ENCODE assay signal across 27 cellular contexts in the genomic region with DNA sequence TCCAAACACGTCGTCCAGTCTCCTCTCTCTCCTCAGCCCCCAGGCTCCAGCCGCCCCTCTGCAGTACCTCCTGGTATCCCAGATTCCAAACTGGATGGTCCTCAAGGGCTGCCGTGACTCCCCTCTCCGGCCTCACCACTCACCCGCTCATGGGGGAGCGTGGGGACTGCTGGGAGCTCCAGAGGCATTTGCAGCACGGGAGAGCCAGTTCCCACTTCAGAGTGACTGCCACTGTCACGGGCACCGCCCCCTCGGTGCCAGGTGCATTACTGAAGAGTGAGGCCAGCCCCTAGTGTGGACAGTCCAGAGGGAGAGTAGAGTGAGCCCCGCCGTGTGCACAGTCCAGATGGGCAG.
DNase-seq lines count a peak whose midpoint lies in the region; ATAC-seq, FAIRE-seq and TF ChIP-seq lines count a peak whose summit lies in the region.
"Had no signal": no experiment of that assay in that cellular context is flagged by ENCODE, and none has a peak within 500 bp of the region (broad histone marks: within the 10 kb centered on the region; RNA-seq: fewer than 3 reads in every experiment).

No MANE protein-coding gene starts in this region.

- H2BK5ac ChIP-seq in H1 (ENCODE audit: low read depth, low read length), result no peak overlapping the region
- H2BK5ac ChIP-seq in neuronal stem cell (ENCODE audit: low read length), result no peak overlapping the region

- H3K23me2 ChIP-seq in H1 (ENCODE audit: low read depth, low read length), result peaks cover 19% of the 10 kb centered on the region

- no peak overlapping the region for H2BK12ac ChIP-seq in H1 (ENCODE audit: low read depth, low read length)
- H2BK12ac ChIP-seq in neuronal stem cell (ENCODE audit: low read length), result no peak overlapping the region

- no peak overlapping the region for H3K18ac ChIP-seq in H1 (ENCODE audit: extremely low read depth, low read length)
- peak overlapping the region; percentile 84 for H3K18ac ChIP-seq in neuronal stem cell (ENCODE audit: low read length)

- H4K8ac ChIP-seq in H1 (ENCODE audit: extremely low read depth, insufficient read depth, low read length) (peak overlapping the region; percentile 16; the same call in 1 of the 2 replicates), neuronal stem cell (ENCODE audit: low read depth, low read length) (no peak overlapping the region)

- CTCF ChIA-PET in H1 (lab: Charles Lee; ENCODE audit: partially characterized antibody), result interaction anchor here (0.8 to 1.0 kb wide), 2 partner anchors 14 to 118 kb away, joined by 3 read pairs; no protein-coding TSS in a partner anchor

- H3K23ac ChIP-seq in H1 (ENCODE audit: insufficient read length), result no peak overlapping the region
- H3K23ac ChIP-seq in neuronal stem cell (ENCODE audit: low read depth, low read length, poor library complexity), result no peak overlapping the region

- peak; percentile 13 for ATAC-seq in stimulated activated naive CD8-positive, alpha-beta T cell treated with anti-CD3 and anti-CD28 coated beads, Interleukin-15, amount 100 ng/mL, for 72 hours
- ATAC-seq in stimulated activated naive CD8-positive, alpha-beta T cell treated with anti-CD3 and anti-CD28 coated beads, Interleukin-15, Interleukin-2, amounts not matched to agents 100 U/mL and 50 U/mL, for 24 hours, result no peak
- ATAC-seq: A549; CD8-positive, alpha-beta T cell; GM12878 had no signal

- H3K4me1 ChIP-seq in H1 (replicated peaks in 1 of 4; ENCODE audit: control insufficient read depth in 3 of 4, insufficient read depth in 4 of 4, low read length in 3 of 4) (no peaks in the 10 kb centered on the region; a peak in 1 of 7 replicates), neuronal stem cell (ENCODE audit: control insufficient read depth in 2 of 2, insufficient read depth in 1 of 2, low read depth in 1 of 2, low read length in 2 of 2) (peaks cover 0 to 16% of the 10 kb centered on the region in 2 donors)
- H3K4me1 ChIP-seq: A549, HAP-1 had no signal

- FAIRE-seq in H1 (lab: Jason Lieb, UNC), result no peak
- no peak for FAIRE-seq in frontal cortex (lab: Jason Lieb, UNC)
- FAIRE-seq: A549, GM12878 had no signal

- peaks cover 0 to 5% of the 10 kb centered on the region in 2 experiments; a peak in 1 of 4 replicates for H3K9me3 ChIP-seq in H1 (ENCODE audit: insufficient read depth in 2 of 2, low read depth in 1 of 2, low read length in 1 of 2)
- peaks cover 0 to 10% of the 10 kb centered on the region in 2 donors for H3K9me3 ChIP-seq in neuronal stem cell (replicated peaks in 1 of 2; ENCODE audit: control insufficient read depth in 2 of 2, insufficient read depth in 1 of 2, low read depth in 1 of 2, low read length in 2 of 2)
- H3K9me3 ChIP-seq: A549, HAP-1 had no signal

- peaks cover 19% of the 10 kb centered on the region for H3K4me1 Mint-ChIP-seq in stimulated activated naive CD8-positive, alpha-beta T cell treated with anti-CD3 and anti-CD28 coated beads, Interleukin-15, amount 100 ng/mL, for 72 hours

- H4K91ac ChIP-seq in H1 (replicated peaks; ENCODE audit: insufficient read length, low read length) (no peak overlapping the region), neuronal stem cell (ENCODE audit: low read depth, low read length, poor library complexity) (no peak overlapping the region)

- H2BK20ac ChIP-seq in H1 (ENCODE audit: low read length), result no peak overlapping the region

- H2AK5ac ChIP-seq in H1 (ENCODE audit: low read depth, low read length), result no peak overlapping the region
- peak overlapping the region; percentile 57 for H2AK5ac ChIP-seq in neuronal stem cell (ENCODE audit: low read depth, low read length)

- POLR2A ChIA-PET in H1 (lab: Charles Lee; ENCODE audit: partially characterized antibody), result no interaction called here

- no peak overlapping the region for H3K4me3 Mint-ChIP-seq in stimulated activated naive CD8-positive, alpha-beta T cell treated with anti-CD3 and anti-CD28 coated beads, Interleukin-15, amount 100 ng/mL, for 72 hours
- H3K4me3 Mint-ChIP-seq: CD8-positive, alpha-beta T cell; IgD-negative memory B cell had no signal

- no peaks in the 10 kb centered on the region for H3K27me3 Mint-ChIP-seq in stimulated activated naive CD8-positive, alpha-beta T cell treated with anti-CD3 and anti-CD28 coated beads, Interleukin-15, amount 100 ng/mL, for 72 hours
- H3K27me3 Mint-ChIP-seq: IgD-negative memory B cell had no signal

- H3K4ac ChIP-seq in H1 (replicated peaks; ENCODE audit: insufficient read length, low read depth, low read length), result no peak overlapping the region
- no peak overlapping the region for H3K4ac ChIP-seq in neuronal stem cell (ENCODE audit: low read length)

- no peak overlapping the region for H2BK15ac ChIP-seq in H1 (ENCODE audit: low read length)
- H2BK15ac ChIP-seq in neuronal stem cell (ENCODE audit: low read length), result no peak overlapping the region

- H3K9ac ChIP-seq in H1 (replicated peaks in 1 of 4; ENCODE audit: extremely low read depth in 1 of 4, low read depth in 3 of 4, low read length in 3 of 4) (no peak overlapping the region), neuronal stem cell (ENCODE audit: low read depth, low read length, poor library complexity) (no peak overlapping the region)
- H3K9ac ChIP-seq: GM23248, KMS-11 had no signal

- H2BK120ac ChIP-seq in H1 (replicated peaks; ENCODE audit: low read depth, low read length), result no peak overlapping the region
- no peak overlapping the region for H2BK120ac ChIP-seq in neuronal stem cell (ENCODE audit: low read depth, low read length)

- H3K27ac ChIP-seq in H1 (ENCODE audit: low read depth, low read length), result no peak overlapping the region
- no peak overlapping the region for H3K27ac ChIP-seq in neuronal stem cell (replicated peaks; ENCODE audit: low read length)
- H3K27ac ChIP-seq: A549, C4-2B, GM23248, HL-60, KMS-11, SK-N-MC had no signal

- WGBS in H1 (ENCODE audit: extremely low coverage in 1 of 2, insufficient coverage in 1 of 2, insufficient read length in 1 of 2, insufficient replicate concordance in 2 of 2, low coverage in 1 of 2, low lambda C conversion rate in 2 of 2, missing lambda C conversion rate in 1 of 2), 2 experiments, result 88% methylated on average over 13 of the region's 13 CpGs; no CpG with 5 or more reads in 1 of the 2 experiments
- WGBS in neuronal stem cell (ENCODE audit: extremely low coverage in 2 of 2, insufficient read length in 2 of 2, insufficient replicate concordance in 1 of 2), 2 donors, result no CpG with 5 or more reads among the region's 13 CpGs

- H3K36me3 ChIP-seq in H1 (ENCODE audit: control insufficient read depth in 2 of 4, insufficient read depth in 4 of 4, low read length in 3 of 4) (no peaks in the 10 kb centered on the region; a peak in 1 of 8 replicates), neuronal stem cell (replicated peaks in 1 of 2; ENCODE audit: control insufficient read depth in 2 of 2, insufficient read depth in 2 of 2, low read length in 2 of 2) (peaks cover 0 to 1% of the 10 kb centered on the region in 2 donors)
- H3K36me3 ChIP-seq: HAP-1 had no signal

- H3K4me3 ChIP-seq in H1 (ENCODE audit: extremely low read depth in 1 of 4, insufficient read depth in 2 of 4, low read depth in 3 of 4, low read length in 4 of 4) (no peak overlapping the region), neuronal stem cell (ENCODE audit: low read length in 2 of 2) (no peak overlapping the region)
- H3K4me3 ChIP-seq: A549, GM12878, GM23248, HAP-1, SK-N-MC had no signal

- peaks cover 12 to 13% of the 10 kb centered on the region in 2 donors for H3K9me3 Mint-ChIP-seq in stimulated activated naive CD8-positive, alpha-beta T cell treated with anti-CD3 and anti-CD28 coated beads, Interleukin-15, amount 100 ng/mL, for 72 hours
- H3K9me3 Mint-ChIP-seq: CD8-positive, alpha-beta T cell had no signal

- H3K79me1 ChIP-seq in H1 (ENCODE audit: low read depth, low read length) (0 out of 2 replicates have a peak, but pooled peaks cover 3% of the 10 kb centered on the region), neuronal stem cell (ENCODE audit: low read depth, low read length) (peaks cover 2% of the 10 kb centered on the region)

- H4K20me1 ChIP-seq in H1 (replicated peaks in 1 of 2; ENCODE audit: control insufficient read depth in 1 of 2, insufficient read depth in 2 of 2, low read length in 2 of 2), result peaks cover 0 to 14% of the 10 kb centered on the region in 2 experiments

- TF ChIP-seq CTCF in H1 (IDR thresholded peaks at IDR 0.05; ENCODE audit: control extremely low read depth in 1 of 3, insufficient read depth in 1 of 3, low read depth in 1 of 3, low read length in 3 of 3), result no peak

- no peak overlapping the region for H3K4me2 ChIP-seq in H1 (ENCODE audit: insufficient read depth in 1 of 2, low read depth in 2 of 2, low read length in 2 of 2)
- no peak overlapping the region for H3K4me2 ChIP-seq in neuronal stem cell (ENCODE audit: insufficient read depth, low read length, poor library complexity, severe bottlenecking)
- H3K4me2 ChIP-seq: A549, KMS-11 had no signal

- no peaks in the 10 kb centered on the region for H3K27me3 ChIP-seq in H1 (replicated peaks in 1 of 4; ENCODE audit: control insufficient read depth in 3 of 4, extremely low read depth in 1 of 4, insufficient read depth in 3 of 4, low read length in 3 of 4)
- peaks cover 0 to 2% (median 0%) of the 10 kb centered on the region in 3 experiments for H3K27me3 ChIP-seq in neuronal stem cell (ENCODE audit: control insufficient read depth in 3 of 3, insufficient read depth in 3 of 3, low read depth in 1 of 3, low read length in 3 of 3)

- H2AFZ ChIP-seq in H1 (ENCODE audit: low read length) (no peak overlapping the region), neuronal stem cell (ENCODE audit: low read length) (peak overlapping the region; percentile 11)
- H2AFZ ChIP-seq: GM23248 had no signal

- no peak overlapping the region for H4K5ac ChIP-seq in H1 (ENCODE audit: insufficient read length, low read depth, low read length)

- TF ChIP-seq RAD21 in H1 (IDR thresholded peaks at IDR 0.05 in 1 of 2, conservative IDR thresholded peaks at IDR 0.05 in 1 of 2; ENCODE audit: low read depth in 2 of 2, low read length in 2 of 2), result no peak

- DNase-seq in stimulated activated naive CD8-positive, alpha-beta T cell treated with anti-CD3 and anti-CD28 coated beads, Interleukin-15, amount 100 ng/mL, for 72 hours, result no peak
- no peak for DNase-seq in stimulated activated naive CD8-positive, alpha-beta T cell treated with anti-CD3 and anti-CD28 coated beads, Interleukin-15, Interleukin-2, amounts not matched to agents 100 U/mL and 50 U/mL, for 24 hours
- DNase-seq in H1 (ENCODE audit: low read depth in 1 of 2, low spot score in 2 of 2), result no peak
- no peak for DNase-seq in neuronal stem cell (ENCODE audit: low spot score)
- no peak for DNase-seq in frontal cortex (ENCODE audit: low spot score in 2 of 2)
- no peak for DNase-seq in activated CD4-positive, alpha-beta T cell treated with anti-CD3 and anti-CD28 coated beads, Interleukin-2, amount 50 U/mL, for 4 hours
- no peak for DNase-seq in NCI-H2227 (lab: John Stamatoyannopoulos, UW; ENCODE audit: unreplicated experiment)
- DNase-seq: CD8-positive, alpha-beta T cell; DMS 273 treated with DMSO at 0.1 percent for 48 hours; DMS79; EL; GDM1; GM23248; MM.1S; NCI-H2029; NCI-H446 treated with DMSO at 0.1 percent for 48 hours; NCI-H526; RPMI8226; SHP77 treated with DMSO at 0.1 percent for 48 hours had no signal

- no peak for TF ChIP-seq POLR2A in H1 (IDR thresholded peaks at IDR 0.05; ENCODE audit: control extremely low read depth in 1 of 2, low read depth in 2 of 2, low read length in 2 of 2)

- H3K79me2 ChIP-seq in H1 (ENCODE audit: control insufficient read depth in 1 of 2, insufficient read depth in 2 of 2, low read length in 2 of 2), result no peaks in the 10 kb centered on the region

- no peak overlapping the region for H3K14ac ChIP-seq in H1 (ENCODE audit: insufficient read length)
- H3K14ac ChIP-seq in neuronal stem cell (ENCODE audit: low read length), result no peak overlapping the region

- H3K56ac ChIP-seq in H1 (replicated peaks; ENCODE audit: insufficient read length, low read depth, low read length), result no peak overlapping the region

- no peak for TF ChIP-seq EP300 in H1 (IDR thresholded peaks at IDR 0.05; ENCODE audit: borderline replicate concordance in 1 of 2, low read depth in 2 of 2, low read length in 2 of 2)

- H3K27ac Mint-ChIP-seq in stimulated activated naive CD8-positive, alpha-beta T cell treated with anti-CD3 and anti-CD28 coated beads, Interleukin-15, amount 100 ng/mL, for 72 hours, result peak overlapping the region in 1 of 2 donors; percentile 59
- H3K27ac Mint-ChIP-seq: CD8-positive, alpha-beta T cell; IgD-negative memory B cell had no signal
